ENCODE assay signal across 9 cellular contexts in the genomic region with DNA sequence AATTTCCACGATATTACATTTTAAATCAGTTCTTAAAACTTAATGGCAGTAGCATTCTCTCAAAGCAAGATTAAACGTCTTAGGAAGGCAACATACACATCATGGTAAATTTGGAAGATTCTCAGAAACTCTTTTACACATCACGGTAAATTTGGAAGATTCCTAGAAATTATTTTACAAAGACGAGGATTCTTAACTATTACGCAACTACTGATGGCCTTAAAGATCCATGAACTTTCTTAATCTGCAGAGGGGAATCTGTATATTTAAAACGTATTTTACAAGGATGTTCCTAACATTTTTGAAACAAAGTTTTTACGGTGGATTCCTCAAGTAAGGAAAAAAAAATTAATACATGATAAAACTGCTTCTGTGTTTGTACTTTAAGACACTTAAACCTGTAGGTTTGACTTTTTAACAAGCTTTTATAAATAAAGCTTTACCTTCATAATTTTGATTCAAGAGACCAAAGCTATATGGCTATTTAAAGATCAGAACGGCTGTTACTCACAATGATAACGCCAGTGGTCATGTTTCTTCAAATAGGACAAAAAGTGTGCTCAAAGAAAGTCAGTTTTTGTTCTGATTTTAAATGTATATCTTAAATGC. TPM values are rescaled to one million over a fixed set of nuclear protein-coding genes. Genes with fewer than 3 reads are reported as not detected.
A peak's percentile ranks its signal among the peaks of the same experiment; 100 is the strongest.
DNase-seq lines count a peak whose midpoint lies in the region; ATAC-seq, FAIRE-seq and TF ChIP-seq lines count a peak whose summit lies in the region.
"Had no signal": no experiment of that assay in that cellular context is flagged by ENCODE, and none has a peak within 500 bp of the region (broad histone marks: within the 10 kb centered on the region; RNA-seq: fewer than 3 reads in every experiment).

No MANE protein-coding gene starts in this region.

- FAIRE-seq in G401.6 (lab: Jason Lieb, UNC), result peak; percentile 45

- no peak overlapping the region for H3K27ac ChIP-seq in ectodermal cell (ENCODE audit: insufficient read depth, low read depth, low read length, poor library complexity, severe bottlenecking)
- peak overlapping the region; percentile 97 for H3K27ac ChIP-seq in neutrophil

- WGBS in ectodermal cell, 2 experiments, result 57 to 62% methylated on average over 7 to 8 of the region's 9 CpGs

- no peaks in the 10 kb centered on the region for H3K9me3 ChIP-seq in ectodermal cell (ENCODE audit: control insufficient read depth, low read length)
- no peaks in the 10 kb centered on the region for H3K9me3 ChIP-seq in neutrophil

- TF ChIP-seq CTCF in NB4 (IDR thresholded peaks at IDR 0.05; ENCODE audit: low read depth, low read length), result no peak
- TF ChIP-seq CTCF in neutrophil (IDR thresholded peaks at IDR 0.05), result no peak

- H3K27me3 ChIP-seq in ectodermal cell (ENCODE audit: control insufficient read depth, insufficient read depth, low read length, poor library complexity, severe bottlenecking) (no peaks in the 10 kb centered on the region), neutrophil (no peaks in the 10 kb centered on the region)

- H3K4me3 ChIP-seq in NB4 (ENCODE audit: low read depth, low read length) (peak overlapping the region; percentile 96), ectodermal cell (ENCODE audit: insufficient read depth, low read depth, low read length) (peak overlapping the region; percentile 80), neutrophil (ENCODE audit: low read depth in 1 of 2, low read length in 1 of 2) (peak overlapping the region; percentile 96 to 98)

- no peak for TF ChIP-seq POLR2A in NB4 (IDR thresholded peaks at IDR 0.05; ENCODE audit: extremely low read depth, insufficient read length)

- no peak for DNase-seq in NB4 (ENCODE audit: low read depth)
- no peak for DNase-seq in EL
- DNase-seq in NCI-H345 (lab: John Stamatoyannopoulos, UW), result no peak
- DNase-seq in NCI-H345 treated with DMSO at 0.1 percent for 48 hours (lab: John Stamatoyannopoulos, UW; ENCODE audit: unreplicated experiment), result no peak
- DNase-seq: NCI-H1048 had no signal

- ATAC-seq in HG03159 (IDR thresholded peaks at IDR 0.05; ENCODE audit: unreplicated experiment), result no peak

- H3K36me3 ChIP-seq in ectodermal cell (ENCODE audit: control insufficient read depth, insufficient read depth, low read length) (no peaks in the 10 kb centered on the region), neutrophil (no peaks in the 10 kb centered on the region)

- H3K4me1 ChIP-seq in ectodermal cell (ENCODE audit: control insufficient read depth, insufficient read depth, low read length), result no peaks in the 10 kb centered on the region
- peaks cover 20 to 24% of the 10 kb centered on the region in 2 experiments for H3K4me1 ChIP-seq in neutrophil (ENCODE audit: control insufficient read depth in 1 of 2, insufficient read depth in 1 of 2, low read depth in 1 of 2, low read length in 1 of 2)

RNA-seq across cellular contexts. Expression of a gene that starts 1.7 kb away (rescaled TPM):
- polyA plus RNA-seq in ectodermal cell (2013, experiment 1 of 4), result 59.3 TPM
- polyA plus RNA-seq in ectodermal cell (2013, experiment 2 of 4), result 54.7 TPM
- 52.6 TPM for polyA plus RNA-seq in ectodermal cell (2013, experiment 3 of 4)
- polyA plus RNA-seq in ectodermal cell (2013, experiment 4 of 4), result 56.7 TPM

RNA-seq across cellular contexts. Expression of a gene that starts 15.2 kb away (rescaled TPM):
- polyA plus RNA-seq in ectodermal cell (2013, experiment 1 of 4), result 296 TPM
- polyA plus RNA-seq in ectodermal cell (2013, experiment 2 of 4), result 274 TPM
- polyA plus RNA-seq in ectodermal cell (2013, experiment 3 of 4), result 235 TPM
- 272 TPM for polyA plus RNA-seq in ectodermal cell (2013, experiment 4 of 4)
